In genomic region chr9:27564031-27564430, GRCh38 we compare ENCODE assay signal across 34 cellular contexts. TPM values are rescaled to one million over a fixed set of nuclear protein-coding genes. Genes with fewer than 3 reads are reported as not detected.
DNase-seq lines count a peak whose midpoint lies in the region; ATAC-seq lines count a peak whose summit lies in the region.
"Had no signal": no experiment of that assay in that cellular context is flagged by ENCODE, and none has a peak within 500 bp of the region (broad histone marks: within the 10 kb centered on the region; RNA-seq: fewer than 3 reads in every experiment).

No MANE protein-coding gene starts in this region.

- no peaks in the 10 kb centered on the region for H3K27me3 Mint-ChIP-seq in activated CD4-positive, alpha-beta T cell treated with anti-CD3 and anti-CD28 coated beads, Interleukin-2, amount 10 ng/mL, durations not matched to agents 7 days and 5 days
- H3K27me3 Mint-ChIP-seq in IgD-negative memory B cell: no peaks in the 10 kb centered on the region
- H3K27me3 Mint-ChIP-seq in dendritic cell treated with granulocyte-macrophage colony-stimulating factor and Interleukin-4, amounts not matched to agents 40 ng/mL and 50 ng/mL, for 4 days: no peaks in the 10 kb centered on the region
- no peaks in the 10 kb centered on the region for H3K27me3 Mint-ChIP-seq in stimulated activated memory B cell treated with anti-CD40 and anti-IgM and Interleukin-4, amounts not matched to agents 10 μg/mL and 1 μg/mL and 100 μg/mL, for 72 hours
- H3K27me3 Mint-ChIP-seq: CD4-positive, alpha-beta memory T cell; type B pancreatic cell had no signal

- no peaks in the 10 kb centered on the region for H3K9me3 Mint-ChIP-seq in activated CD4-positive, alpha-beta T cell treated with anti-CD3 and anti-CD28 coated beads, Interleukin-2, amount 10 ng/mL, durations not matched to agents 7 days and 5 days
- H3K9me3 Mint-ChIP-seq in IgD-negative memory B cell: no peaks in the 10 kb centered on the region
- no peaks in the 10 kb centered on the region for H3K9me3 Mint-ChIP-seq in dendritic cell treated with granulocyte-macrophage colony-stimulating factor and Interleukin-4, amounts not matched to agents 40 ng/mL and 50 ng/mL, for 4 days
- no peaks in the 10 kb centered on the region for H3K9me3 Mint-ChIP-seq in stimulated activated memory B cell treated with anti-CD40 and anti-IgM and Interleukin-4, amounts not matched to agents 10 μg/mL and 1 μg/mL and 100 μg/mL, for 72 hours
- H3K9me3 Mint-ChIP-seq: activated T-cell treated with anti-CD3 and anti-CD28 coated beads, Interleukin-2, amount 50 U/mL, for 72 hours; CD4-positive, alpha-beta memory T cell; HFFc6; nephron; stimulated activated effector memory CD8-positive, alpha-beta T cell treated with anti-CD3 and anti-CD28 coated beads, Interleukin-12 subunit alpha, Interleukin-12 subunit beta, amount 100 ng/mL, for 72 hours; type B pancreatic cell; WTC11 had no signal

- peaks cover 38% of the 10 kb centered on the region for H3K4me1 Mint-ChIP-seq in activated CD4-positive, alpha-beta T cell treated with anti-CD3 and anti-CD28 coated beads, Interleukin-2, amount 10 ng/mL, durations not matched to agents 7 days and 5 days
- peaks cover 16 to 31% (median 29%) of the 10 kb centered on the region in 3 donors for H3K4me1 Mint-ChIP-seq in IgD-negative memory B cell
- H3K4me1 Mint-ChIP-seq in dendritic cell treated with granulocyte-macrophage colony-stimulating factor and Interleukin-4, amounts not matched to agents 40 ng/mL and 50 ng/mL, for 4 days (ENCODE audit: low read depth): peaks cover 29% of the 10 kb centered on the region
- peaks cover 17% of the 10 kb centered on the region for H3K4me1 Mint-ChIP-seq in stimulated activated memory B cell treated with anti-CD40 and anti-IgM and Interleukin-4, amounts not matched to agents 10 μg/mL and 1 μg/mL and 100 μg/mL, for 72 hours
- H3K4me1 Mint-ChIP-seq: nephron, WTC11 had no signal

- POLR2A ChIA-PET in activated CD4-positive, alpha-beta T cell treated with anti-CD3 and anti-CD28 coated beads, Interleukin-2, amount 10 ng/mL, durations not matched to agents 7 days and 5 days (lab: Charles Lee): no interaction called here

- intact Hi-C loops in dendritic cell treated with granulocyte-macrophage colony-stimulating factor and Interleukin-4, amounts not matched to agents 40 ng/mL and 50 ng/mL, for 4 days (cut with micrococcal nuclease): loop anchor here (5.0 kb wide), 1 partner anchor 163 kb away; no protein-coding TSS in a partner anchor

- CTCF ChIA-PET in activated CD4-positive, alpha-beta T cell treated with anti-CD3 and anti-CD28 coated beads, Interleukin-2, amount 10 ng/mL, durations not matched to agents 7 days and 5 days (lab: Charles Lee): no interaction called here

- DNase-seq in activated CD4-positive, alpha-beta T cell treated with anti-CD3 and anti-CD28 coated beads, Interleukin-2, amount 10 ng/mL, durations not matched to agents 7 days and 5 days: no peak
- DNase-seq in activated CD4-positive, alpha-beta T cell treated with anti-CD3 and anti-CD28 coated beads, Interleukin-2, amount 50 U/mL, for 48 hours: no peak
- no peak for DNase-seq in NCI-H1694 (lab: John Stamatoyannopoulos, UW)
- no peak for DNase-seq in T-helper 9 cell
- DNase-seq: activated T-cell treated with anti-CD3 and anti-CD28 coated beads, Interleukin-2, amount 50 U/mL, for 72 hours; amygdala; CD4-positive, alpha-beta memory T cell; dorsolateral prefrontal cortex; EL; esophagus squamous epithelium; foreskin keratinocyte; GOT3; heart left ventricle; HFFc6; IMR-90; kidney; NCI-H1105 treated with DMSO at 0.1 percent for 48 hours; NCI-H2029; NCI-H524 treated with DMSO at 0.1 percent for 48 hours; SHP77; T1000 had no signal

- H3K4me3 Mint-ChIP-seq in activated CD4-positive, alpha-beta T cell treated with anti-CD3 and anti-CD28 coated beads, Interleukin-2, amount 10 ng/mL, durations not matched to agents 7 days and 5 days: no peak overlapping the region
- peak overlapping the region in 3 of 4 donors; percentile 30 to 73 (median 67) for H3K4me3 Mint-ChIP-seq in IgD-negative memory B cell
- H3K4me3 Mint-ChIP-seq in dendritic cell treated with granulocyte-macrophage colony-stimulating factor and Interleukin-4, amounts not matched to agents 40 ng/mL and 50 ng/mL, for 4 days: peak overlapping the region; percentile 46
- no peak overlapping the region for H3K4me3 Mint-ChIP-seq in stimulated activated memory B cell treated with anti-CD40 and anti-IgM and Interleukin-4, amounts not matched to agents 10 μg/mL and 1 μg/mL and 100 μg/mL, for 72 hours
- H3K4me3 Mint-ChIP-seq: activated T-cell treated with anti-CD3 and anti-CD28 coated beads, Interleukin-2, amount 50 U/mL, for 72 hours; CD4-positive, alpha-beta memory T cell; HFFc6; nephron; stimulated activated effector memory CD8-positive, alpha-beta T cell treated with anti-CD3 and anti-CD28 coated beads, Interleukin-12 subunit alpha, Interleukin-12 subunit beta, amount 100 ng/mL, for 72 hours; type B pancreatic cell; WTC11 had no signal

- peaks cover 44% of the 10 kb centered on the region for H3K36me3 Mint-ChIP-seq in activated CD4-positive, alpha-beta T cell treated with anti-CD3 and anti-CD28 coated beads, Interleukin-2, amount 10 ng/mL, durations not matched to agents 7 days and 5 days (ENCODE audit: low read depth)
- no peaks in the 10 kb centered on the region for H3K36me3 Mint-ChIP-seq in IgD-negative memory B cell
- peaks cover 65% of the 10 kb centered on the region for H3K36me3 Mint-ChIP-seq in dendritic cell treated with granulocyte-macrophage colony-stimulating factor and Interleukin-4, amounts not matched to agents 40 ng/mL and 50 ng/mL, for 4 days (ENCODE audit: low read depth)
- H3K36me3 Mint-ChIP-seq in stimulated activated memory B cell treated with anti-CD40 and anti-IgM and Interleukin-4, amounts not matched to agents 10 μg/mL and 1 μg/mL and 100 μg/mL, for 72 hours: peaks cover 17% of the 10 kb centered on the region

- no peak for ATAC-seq in stimulated activated memory B cell treated with anti-CD40 and anti-IgM and Interleukin-4, amounts not matched to agents 10 μg/mL and 1 μg/mL and 100 μg/mL, for 72 hours
- no peak for ATAC-seq in HG03460 (IDR thresholded peaks at IDR 0.05; ENCODE audit: unreplicated experiment)
- ATAC-seq: activated T-cell treated with anti-CD3 and anti-CD28 coated beads, Interleukin-2, amount 50 U/mL, for 72 hours; foreskin keratinocyte; Panc1; stimulated activated effector memory CD8-positive, alpha-beta T cell treated with anti-CD3 and anti-CD28 coated beads, Interleukin-12 subunit alpha, Interleukin-12 subunit beta, amount 100 ng/mL, for 72 hours; WTC11 had no signal

- H3K27ac Mint-ChIP-seq in activated CD4-positive, alpha-beta T cell treated with anti-CD3 and anti-CD28 coated beads, Interleukin-2, amount 10 ng/mL, durations not matched to agents 7 days and 5 days: peak overlapping the region; percentile 19
- H3K27ac Mint-ChIP-seq in IgD-negative memory B cell: peak overlapping the region; percentile 36 to 89 (median 38)
- H3K27ac Mint-ChIP-seq in dendritic cell treated with granulocyte-macrophage colony-stimulating factor and Interleukin-4, amounts not matched to agents 40 ng/mL and 50 ng/mL, for 4 days: peak overlapping the region; percentile 88
- peak overlapping the region; percentile 73 for H3K27ac Mint-ChIP-seq in stimulated activated memory B cell treated with anti-CD40 and anti-IgM and Interleukin-4, amounts not matched to agents 10 μg/mL and 1 μg/mL and 100 μg/mL, for 72 hours
- H3K27ac Mint-ChIP-seq: activated T-cell treated with anti-CD3 and anti-CD28 coated beads, Interleukin-2, amount 50 U/mL, for 72 hours; HFFc6; nephron; stimulated activated effector memory CD8-positive, alpha-beta T cell treated with anti-CD3 and anti-CD28 coated beads, Interleukin-12 subunit alpha, Interleukin-12 subunit beta, amount 100 ng/mL, for 72 hours; type B pancreatic cell; WTC11 had no signal

RNA-seq across cellular contexts. Expression of gene C9orf72, which starts 9.2 kb away (rescaled TPM):
- total RNA-seq in activated CD4-positive, alpha-beta T cell treated with anti-CD3 and anti-CD28 coated beads, Interleukin-2, amount 10 ng/mL, durations not matched to agents 7 days and 5 days: 10 to 100 TPM; 12.9 to 13.3 TPM
- polyA plus RNA-seq in IgD-negative memory B cell: 15.3 TPM

RNA-seq across cellular contexts. Expression of gene MOB3B, which starts 34.4 kb away (rescaled TPM):
- under 1 TPM; 0.62 to 0.71 TPM for total RNA-seq in activated CD4-positive, alpha-beta T cell treated with anti-CD3 and anti-CD28 coated beads, Interleukin-2, amount 10 ng/mL, durations not matched to agents 7 days and 5 days
- polyA plus RNA-seq in IgD-negative memory B cell: 7.1 TPM
- total RNA-seq: HFFc6 had no signal

RNA-seq across cellular contexts. Expression of gene IFNK, which starts 39.9 kb away (rescaled TPM):
- total RNA-seq in activated CD4-positive, alpha-beta T cell treated with anti-CD3 and anti-CD28 coated beads, Interleukin-2, amount 10 ng/mL, durations not matched to agents 7 days and 5 days: not detected
- not detected for polyA plus RNA-seq in IgD-negative memory B cell
- total RNA-seq: A172; activated T-cell treated with anti-CD3 and anti-CD28 coated beads, Interleukin-2, amount 50 U/mL, for 72 hours; CD4-positive, alpha-beta memory T cell; cerebellum; dorsolateral prefrontal cortex; esophagus squamous epithelium; heart left ventricle; HFFc6; IMR-90; kidney; lower leg skin; osteocyte; WTC11 had no signal
- polyA plus RNA-seq: CD4-positive, alpha-beta memory T cell; heart left ventricle; IMR-90 had no signal

Comparison
In these comparisons a context has a peak if more than half of its experiments do, and no peak if none do; other contexts are left out.
1. H3K27ac Mint-ChIP-seq: peak in every context shown above with its lines; median percentile 88 in dendritic cell treated with granulocyte-macrophage colony-stimulating factor and Interleukin-4, amounts not matched to agents 40 ng/mL and 50 ng/mL, for 4 days; 73 in stimulated activated memory B cell treated with anti-CD40 and anti-IgM and Interleukin-4, amounts not matched to agents 10 μg/mL and 1 μg/mL and 100 μg/mL, for 72 hours; 38 in IgD-negative memory B cell; 19 in activated CD4-positive, alpha-beta T cell treated with anti-CD3 and anti-CD28 coated beads, Interleukin-2, amount 10 ng/mL, durations not matched to agents 7 days and 5 days.
2. H3K4me3 Mint-ChIP-seq: peak in IgD-negative memory B cell (3 of 4) and dendritic cell treated with granulocyte-macrophage colony-stimulating factor and Interleukin-4, amounts not matched to agents 40 ng/mL and 50 ng/mL, for 4 days (single experiment); none in activated CD4-positive, alpha-beta T cell treated with anti-CD3 and anti-CD28 coated beads, Interleukin-2, amount 10 ng/mL, durations not matched to agents 7 days and 5 days (single experiment) and stimulated activated memory B cell treated with anti-CD40 and anti-IgM and Interleukin-4, amounts not matched to agents 10 μg/mL and 1 μg/mL and 100 μg/mL, for 72 hours (single experiment).